8 cellular contexts compared by ENCODE assay signal in genomic region chr5:81778642-81779041, GRCh38. TPM values are rescaled to one million over a fixed set of nuclear protein-coding genes. Genes with fewer than 3 reads are reported as not detected.
DNase-seq lines count a peak whose midpoint lies in the region; ATAC-seq and TF ChIP-seq lines count a peak whose summit lies in the region.

No MANE protein-coding gene starts in this region.

- H3K27me3 ChIP-seq in breast epithelium (no peaks in the 10 kb centered on the region), vagina (no peaks in the 10 kb centered on the region)

- no peak for TF ChIP-seq CTCF in AG04449 (IDR thresholded peaks at IDR 0.05; ENCODE audit: insufficient read depth, low read length, missing control alignments)
- TF ChIP-seq CTCF in breast epithelium (IDR thresholded peaks at IDR 0.05), result no peak
- no peak for TF ChIP-seq CTCF in vagina (IDR thresholded peaks at IDR 0.05)

- TF ChIP-seq POLR2A in breast epithelium (IDR thresholded peaks at IDR 0.05) (no peak), vagina (IDR thresholded peaks at IDR 0.05) (no peak)

- CTCF ChIA-PET in AG04449 (lab: Yijun Ruan, JAX), result interaction anchor here (1.3 to 1.9 kb wide), 5 partner anchors 9 to 353 kb away, joined by 3 to 7 read pairs (median 4); no protein-coding TSS in a partner anchor

- H3K4me3 ChIP-seq in AG04449 (ENCODE audit: low read depth, low read length) (peak overlapping the region; percentile 32; the same call in 1 of the 2 replicates), breast epithelium (peak overlapping the region; percentile 18 to 31 (median 27)), vagina (peak overlapping the region; percentile 31 to 32)

- H3K9me3 ChIP-seq in breast epithelium (no peaks in the 10 kb centered on the region), vagina (no peaks in the 10 kb centered on the region)

- intact Hi-C loops in breast epithelium (cut with DNase I; ENCODE audit: low total_unique reads) (no loop called here), vagina (cut with DNase I) (no loop called here)

- H3K36me3 ChIP-seq in breast epithelium (no peaks in the 10 kb centered on the region), vagina (no peaks in the 10 kb centered on the region)

- in situ Hi-C loops in KBM-7 (cut with MboI; ENCODE audit: low pct_unique_long_range_greater_than_20kb, low sequenced_read_pairs), result no loop called here

- POLR2A ChIA-PET in AG04449 (lab: Yijun Ruan, JAX), result interaction anchor here (1.1 kb wide), 2 partner anchors 16 to 28 kb away, joined by 3 to 4 read pairs; partner anchors contain the start of gene SSBP2

- no peak for ATAC-seq in HG03097 (IDR thresholded peaks at IDR 0.05; ENCODE audit: low FRiP score, unreplicated experiment)

- DNase-seq in AG04449 (ENCODE audit: low read depth, low spot score), result no peak
- peak; percentile 19 for DNase-seq in KBM-7
- no peak for DNase-seq in breast epithelium (ENCODE audit: low spot score in 2 of 2)
- peak; percentile 60 to 64 for DNase-seq in lung microvascular endothelial cell (ENCODE audit: low read depth in 2 of 2)
- no peak for DNase-seq in vagina (ENCODE audit: extremely low spot score in 2 of 2)
- no peak for DNase-seq in UCSD-AML1 (lab: John Stamatoyannopoulos, UW; ENCODE audit: unreplicated experiment)
- no peak for DNase-seq in 8988T

- H3K27ac ChIP-seq in breast epithelium (peak overlapping the region; percentile 74 to 89), vagina (peak overlapping the region; percentile 87)

- H3K4me1 ChIP-seq in breast epithelium (no peaks in the 10 kb centered on the region), vagina (peaks cover 28% of the 10 kb centered on the region)

RNA-seq across cellular contexts. Expression of gene SSBP2, which starts 27.7 kb away (rescaled TPM):
- total RNA-seq in breast epithelium, result 100 to 1,000 TPM in 1 of 3 donors, 10 to 100 TPM in 2; 65.5 to 110 (median 76.6) TPM
- total RNA-seq in lung microvascular endothelial cell, result 5.7 and 11.9 TPM in 2 replicates
- total RNA-seq in vagina, result 66.3 TPM

Comparison
In these comparisons a context has a peak if more than half of its experiments do, and no peak if none do; other contexts are left out.
1. DNase-seq: peak in KBM-7 (single experiment) and lung microvascular endothelial cell (2 of 2); none in AG04449 (single experiment), breast epithelium (0 of 2), vagina (0 of 2), UCSD-AML1 (single experiment) and 8988T (single experiment).
2. Peak in every context shown above with its lines, with median percentiles within 50 percentile points of each other: H3K4me3 ChIP-seq.